Comparison of ENCODE assay signal across 18 cellular contexts in genomic region chr17:37718383-37719048, GRCh38. TPM values are rescaled to one million over a fixed set of nuclear protein-coding genes. Genes with fewer than 3 reads are reported as not detected.
DNase-seq lines count a peak whose midpoint lies in the region; ATAC-seq and TF ChIP-seq lines count a peak whose summit lies in the region.
"Had no signal": no experiment of that assay in that cellular context is flagged by ENCODE, and none has a peak within 500 bp of the region (broad histone marks: within the 10 kb centered on the region; RNA-seq: fewer than 3 reads in every experiment).

No MANE protein-coding gene starts in this region.

- H3K36me3 ChIP-seq in KMS-11 (ENCODE audit: insufficient read depth) (no peaks in the 10 kb centered on the region), liver (ENCODE audit: control insufficient read depth in 4 of 4, insufficient read depth in 3 of 4, low read depth in 1 of 4, low read length in 3 of 4) (peaks cover 0 to 4% (median 0%) of the 10 kb centered on the region in 4 donors), thyroid gland (no peaks in the 10 kb centered on the region)
- H3K36me3 ChIP-seq: BLaER1 had no signal

- H3K4ac ChIP-seq in H9 (ENCODE audit: low read depth, low read length): no peak overlapping the region

- H3K27me3 ChIP-seq in KMS-11 (ENCODE audit: insufficient read depth, low read depth): no peaks in the 10 kb centered on the region
- no peaks in the 10 kb centered on the region for H3K27me3 ChIP-seq in liver (ENCODE audit: control insufficient read depth in 4 of 4, insufficient read depth in 4 of 4, low read length in 3 of 4)
- H3K27me3 ChIP-seq in thyroid gland: no peaks in the 10 kb centered on the region
- no peaks in the 10 kb centered on the region; the same call in 1 of the 2 replicates for H3K27me3 ChIP-seq in H9 (ENCODE audit: insufficient read depth, low read length)
- H3K27me3 ChIP-seq: BLaER1 had no signal

- H3K27me3 Mint-ChIP-seq in chondrocyte (ENCODE audit: low read depth) (no peaks in the 10 kb centered on the region), H9 (ENCODE audit: low read depth) (peaks cover 10% of the 10 kb centered on the region)

- H3K4me3 Mint-ChIP-seq in chondrocyte (ENCODE audit: unreplicated experiment) (no peak overlapping the region), H9 (no peak overlapping the region)

- 86% methylated on average over 3 of the region's 3 CpGs for WGBS in liver
- 94 to 95% methylated on average over 3 of the region's 3 CpGs for WGBS in thyroid gland, 2 donors
- no CpG with 5 or more reads among the region's 3 CpGs for WGBS in H9 (ENCODE audit: extremely low coverage, insufficient read length, low lambda C conversion rate)

- H4K91ac ChIP-seq in H9 (ENCODE audit: insufficient read length, low read depth, low read length): no peak overlapping the region

- H4K20me1 ChIP-seq in KMS-11 (ENCODE audit: insufficient read depth) (no peaks in the 10 kb centered on the region), H9 (ENCODE audit: control insufficient read depth, insufficient read depth, insufficient read length) (no peaks in the 10 kb centered on the region)
- H4K20me1 ChIP-seq: BLaER1 had no signal

- no peak overlapping the region for H2BK15ac ChIP-seq in H9 (ENCODE audit: low read depth, low read length)

- peak overlapping the region; percentile 96 for H3K27ac Mint-ChIP-seq in chondrocyte (ENCODE audit: unreplicated experiment)
- no peak overlapping the region for H3K27ac Mint-ChIP-seq in H9

- peaks cover 60% of the 10 kb centered on the region for H3K4me1 Mint-ChIP-seq in chondrocyte (ENCODE audit: low read depth)
- H3K4me1 Mint-ChIP-seq in H9: peaks cover 7 to 11% of the 10 kb centered on the region in 2 experiments

- no peak overlapping the region for H4K5ac ChIP-seq in H9 (ENCODE audit: insufficient read length, low read depth, low read length)

- no peak overlapping the region for H2AK5ac ChIP-seq in H9 (ENCODE audit: insufficient read length, low read length)

- no peak overlapping the region for H4K8ac ChIP-seq in H9 (replicated peaks; ENCODE audit: insufficient read length, low read depth, low read length)

- no peak overlapping the region for H2BK20ac ChIP-seq in H9 (ENCODE audit: low read depth, low read length, poor library complexity, severe bottlenecking)

- no peaks in the 10 kb centered on the region for H3K23me2 ChIP-seq in H9 (ENCODE audit: insufficient read length, low read depth, low read length, poor library complexity, severe bottlenecking)

- H3K9ac ChIP-seq in KMS-11: no peak overlapping the region
- H3K9ac ChIP-seq in liver (ENCODE audit: low read depth in 1 of 2, low read length in 2 of 2): no peak overlapping the region
- H3K9ac ChIP-seq in H9 (ENCODE audit: extremely low read depth, insufficient read length, low read length): no peak overlapping the region
- H3K9ac ChIP-seq: BLaER1 had no signal

- no peak for DNase-seq in chondrocyte (ENCODE audit: low spot score)
- DNase-seq in thyroid gland: no peak
- DNase-seq in H9: no peak
- DNase-seq in NCI-H82 treated with DMSO at 0.1 percent for 48 hours (lab: John Stamatoyannopoulos, UW; ENCODE audit: unreplicated experiment): no peak
- DNase-seq: DMS153, EL, H7, NCI-H1436, NCI-H2081 treated with DMSO at 0.1 percent for 48 hours, NCI-H526, Right ventricle myocardium superior had no signal

- TF ChIP-seq POLR2A in thyroid gland (IDR thresholded peaks at IDR 0.05): no peak

- H3K18ac ChIP-seq in H9 (ENCODE audit: insufficient read length, low read depth, low read length): no peak overlapping the region

- no peak overlapping the region for H3K56ac ChIP-seq in H9 (ENCODE audit: insufficient read length, low read depth, low read length)

- no peak for ATAC-seq in GM18868 (IDR thresholded peaks at IDR 0.05; ENCODE audit: unreplicated experiment)
- ATAC-seq in HG02678 (IDR thresholded peaks at IDR 0.05; ENCODE audit: unreplicated experiment): no peak
- ATAC-seq: Panc1, SK-N-SH treated with all-trans-retinoic acid at 6 μM for 48 hours had no signal

- no peak overlapping the region for H3T11ph ChIP-seq in H9 (ENCODE audit: low read length)

- intact Hi-C loops in thyroid gland (cut with DNase I): loop anchor here (10.0 kb wide), 1 partner anchor 64 kb away; no protein-coding TSS in a partner anchor

- H2BK12ac ChIP-seq in H9 (ENCODE audit: insufficient read length, low read depth, low read length): no peak overlapping the region

- H3K9me3 Mint-ChIP-seq in chondrocyte (ENCODE audit: low read depth) (peaks cover 4% of the 10 kb centered on the region), H9 (no peaks in the 10 kb centered on the region)

- no peaks in the 10 kb centered on the region for H3K79me1 ChIP-seq in H9 (ENCODE audit: insufficient read depth, low read depth, low read length, poor library complexity, severe bottlenecking)

- no peaks in the 10 kb centered on the region for H3K9me3 ChIP-seq in liver (ENCODE audit: control insufficient read depth in 4 of 4, low read length in 3 of 4)
- H3K9me3 ChIP-seq in thyroid gland: no peaks in the 10 kb centered on the region
- no peaks in the 10 kb centered on the region for H3K9me3 ChIP-seq in H9 (ENCODE audit: control insufficient read depth, low read depth, low read length)
- H3K9me3 ChIP-seq: BLaER1 had no signal

- H3K27ac ChIP-seq in KMS-11 (no peak overlapping the region; the same call in 1 of the 2 replicates), liver (ENCODE audit: low read depth in 1 of 2, low read length in 2 of 2) (peak overlapping the region; percentile 77 to 79), thyroid gland (peak overlapping the region in 2 of 3 donors; percentile 76), H9 (ENCODE audit: insufficient read length, low read depth, low read length) (no peak overlapping the region)
- H3K27ac ChIP-seq: BLaER1 had no signal

- no peak overlapping the region for H2BK5ac ChIP-seq in H9 (ENCODE audit: insufficient read length, low read length)

- H2AFZ ChIP-seq in KMS-11 (ENCODE audit: low read depth): no peak overlapping the region
- H2AFZ ChIP-seq in H9 (ENCODE audit: low read length): no peak overlapping the region

- H3K4me3 ChIP-seq in KMS-11 (IDR thresholded peaks at IDR 0.05; ENCODE audit: insufficient read depth, low read depth, low read length) (no peak overlapping the region), liver (ENCODE audit: low read depth in 1 of 3, low read length in 3 of 3) (no peak overlapping the region), thyroid gland (replicated peaks in 1 of 3) (no peak overlapping the region)
- H3K4me3 ChIP-seq: BLaER1 had no signal

- no peak overlapping the region for H3K23ac ChIP-seq in H9 (ENCODE audit: insufficient read length, low read depth, low read length)

- no peak overlapping the region for H2BK120ac ChIP-seq in H9 (ENCODE audit: low read depth, low read length, poor library complexity, severe bottlenecking)

- TF ChIP-seq RAD21 in liver (IDR thresholded peaks at IDR 0.05): no peak

- no peak overlapping the region for H3K14ac ChIP-seq in H9 (ENCODE audit: insufficient read depth, low read length)

- H3K4me1 ChIP-seq in KMS-11 (ENCODE audit: low read depth, poor library complexity, severe bottlenecking) (peaks cover 21% of the 10 kb centered on the region), liver (ENCODE audit: control insufficient read depth in 4 of 4, insufficient read depth in 4 of 4, low read length in 3 of 4) (peaks cover 12 to 39% (median 28%) of the 10 kb centered on the region in 4 donors), thyroid gland (peaks cover 19 to 32% of the 10 kb centered on the region in 2 donors), H9 (ENCODE audit: insufficient read depth, low read length) (no peaks in the 10 kb centered on the region)

- TF ChIP-seq CTCF in KMS-11 (conservative IDR thresholded peaks at IDR 0.05; ENCODE audit: low read depth, low read length) (no peak), chondrocyte (IDR thresholded peaks at IDR 0.05) (no peak), liver (IDR thresholded peaks at IDR 0.05; ENCODE audit: low read depth, low read length, missing input control) (no peak), thyroid gland (IDR thresholded peaks at IDR 0.05) (no peak), H9 (conservative IDR thresholded peaks at IDR 0.05) (no peak)

- H3K79me2 ChIP-seq in KMS-11 (ENCODE audit: insufficient read depth, low read depth) (no peaks in the 10 kb centered on the region), H9 (ENCODE audit: insufficient read depth, low read length) (no peaks in the 10 kb centered on the region)

- H3K36me3 Mint-ChIP-seq in chondrocyte (ENCODE audit: low read depth) (peaks cover 3% of the 10 kb centered on the region), H9 (ENCODE audit: insufficient read depth in 1 of 3, low read depth in 3 of 3) (no peaks in the 10 kb centered on the region)

- H3K4me2 ChIP-seq in KMS-11 (peak overlapping the region; percentile 44; the same call in 1 of the 2 replicates), H9 (ENCODE audit: insufficient read depth, insufficient read length, low read length) (no peak overlapping the region)
- H3K4me2 ChIP-seq: BLaER1 had no signal

TF ChIP-seq in liver, 16 proteins besides CTCF, POLR2A, EP300 and RAD21:
- TF ChIP-seq ZBTB33 (IDR thresholded peaks at IDR 0.05) (no peak), RXRA (IDR thresholded peaks at IDR 0.05) (peak; percentile 12 to 38), YY1 (IDR thresholded peaks at IDR 0.05) (no peak), SP1 (IDR thresholded peaks at IDR 0.05) (peak; percentile 43), HNF4A (conservative IDR thresholded peaks at IDR 0.05) (peak; percentile 52 to 71), HNF4G (IDR thresholded peaks at IDR 0.05) (no peak)

RNA-seq across cellular contexts. Expression of gene HNF1B, which starts 26.3 kb away (rescaled TPM):
- total RNA-seq in chondrocyte: 3.6 to 10.5 TPM (median 10.1 TPM) in 3 replicates
- 1 to 10 TPM; 1.6 to 3.8 TPM for total RNA-seq in liver
- 1 to 10 TPM; 5.2 to 5.7 TPM for polyA plus RNA-seq in liver
- total RNA-seq in thyroid gland: not detected
- total RNA-seq in H9 (2021): not detected in 2 replicates
- total RNA-seq: Right ventricle myocardium superior had no signal

Comparison
In these comparisons a context has a peak if more than half of its experiments do, and no peak if none do; other contexts are left out.
1. H3K27ac ChIP-seq: peak in liver (2 of 2) and thyroid gland (2 of 3); none in KMS-11 (single experiment) and H9 (single experiment).